19 cellular contexts compared by ENCODE assay signal in genomic region chr18:2513616-2514015, GRCh38.
DNase-seq lines count a peak whose midpoint lies in the region; ATAC-seq and TF ChIP-seq lines count a peak whose summit lies in the region.
"Had no signal": no experiment of that assay in that cellular context is flagged by ENCODE, and none has a peak within 500 bp of the region (broad histone marks: within the 10 kb centered on the region; RNA-seq: fewer than 3 reads in every experiment).

No MANE protein-coding gene starts in this region.

- TF ChIP-seq CTCF in foreskin fibroblast (IDR thresholded peaks at IDR 0.05; ENCODE audit: low read depth, low read length): no peak

- ATAC-seq in GM21576 (IDR thresholded peaks at IDR 0.05; ENCODE audit: unreplicated experiment) (no peak), HG03095 (IDR thresholded peaks at IDR 0.05; ENCODE audit: unreplicated experiment) (no peak)
- ATAC-seq: activated T-cell treated with anti-CD3 and anti-CD28 coated beads, Interleukin-2, amount 50 U/mL, for 4 hours had no signal

- peak; percentile 22 for DNase-seq in DMS79 (lab: John Stamatoyannopoulos, UW)
- DNase-seq in NCI-H146 treated with DMSO at 0.1 percent for 48 hours (lab: John Stamatoyannopoulos, UW; ENCODE audit: unreplicated experiment): peak; percentile 17
- peak; percentile 34 for DNase-seq in NCI-H748 treated with DMSO at 0.1 percent for 48 hours (lab: John Stamatoyannopoulos, UW)
- peak; percentile 28 to 49 for DNase-seq in foreskin fibroblast
- DNase-seq in SKM-1 treated with dmso at 0.1 percent for 144 hours (lab: John Stamatoyannopoulos, UW; ENCODE audit: unreplicated experiment): no peak
- DNase-seq in AML-193 (lab: John Stamatoyannopoulos, UW): no peak
- DNase-seq: activated CD4-positive, alpha-beta T cell treated with anti-CD3 and anti-CD28 coated beads, Interleukin-2, amount 50 U/mL, for 48 hours; activated naive CD4-positive, alpha-beta T cell treated with anti-CD3 and anti-CD28 coated beads, Interleukin-2, amount 50 U/mL, for 16 hours; activated T-cell treated with anti-CD3 and anti-CD28 coated beads, Interleukin-2, amount 50 U/mL, for 4 hours; COR-L47; erythroblast; GF-D8; KBM-7; NCI-H1436 had no signal

- H3K4me3 ChIP-seq in foreskin fibroblast (ENCODE audit: low read depth in 1 of 2, low read length in 2 of 2): no peak overlapping the region
- H3K4me3 ChIP-seq: prostate gland, smooth muscle cell, thoracic aorta had no signal

Comparison
In these comparisons a context has a peak if more than half of its experiments do, and no peak if none do; other contexts are left out.
1. DNase-seq: peak in DMS79 (single experiment), NCI-H146 treated with DMSO at 0.1 percent for 48 hours (single experiment), NCI-H748 treated with DMSO at 0.1 percent for 48 hours (single experiment) and foreskin fibroblast (2 of 2); none in SKM-1 treated with dmso at 0.1 percent for 144 hours (single experiment) and AML-193 (0 of 2).